In genomic region chr2:141714486-141714885, GRCh38 we compare ENCODE assay signal across 23 cellular contexts.
"Had no signal": no experiment of that assay in that cellular context is flagged by ENCODE, and none has a peak within 500 bp of the region (broad histone marks: within the 10 kb centered on the region; RNA-seq: fewer than 3 reads in every experiment).

No MANE protein-coding gene starts in this region.

- H3K36me3 ChIP-seq: brain microvascular endothelial cell had no signal

- H3K9ac ChIP-seq: KMS-11 had no signal

- H3K27ac ChIP-seq: brain microvascular endothelial cell, KMS-11 had no signal

- DNase-seq: activated B cell treated with CpG ODN at 0.5 μM for 24 hours; activated CD4-positive, alpha-beta T cell treated with anti-CD3 and anti-CD28 coated beads for 1 hour; activated CD4-positive, alpha-beta T cell treated with anti-CD3 and anti-CD28 coated beads, Interleukin-2, amount 10 ng/mL, durations not matched to agents 24 days and 14 days; activated CD4-positive, alpha-beta T cell treated with anti-CD3 and anti-CD28 coated beads, Interleukin-2, amount 50 U/mL, for 48 hours; activated CD8-positive, alpha-beta memory T cell treated with anti-CD3 and anti-CD28 coated beads, Interleukin-2, amount 10 ng/mL, durations not matched to agents 7 days and 5 days; activated effector memory CD4-positive, alpha-beta T cell treated with Interleukin-2 at 50 U/mL for 16 hours; activated naive CD4-positive, alpha-beta T cell; activated naive CD8-positive, alpha-beta T cell treated with anti-CD3 and anti-CD28 coated beads, Interleukin-2, amount 50 U/mL, for 24 hours; activated T-cell treated with anti-CD3 and anti-CD28 coated beads, Interleukin-2, amount 50 U/mL, for 24 hours; brain microvascular endothelial cell; NCI-H1092; NCI-H1417; NCI-H1930; NCI-H2171 treated with DMSO at 0.1 percent for 48 hours; NCI-H345; NCI-H510A; NCI-H526 treated with DMSO at 0.1 percent for 48 hours; NCI-H82; SIG-M5; T-helper 17 cell; T1000 had no signal

- H3K4me2 ChIP-seq: KMS-11 had no signal

- ATAC-seq: activated CD8-positive, alpha-beta memory T cell treated with anti-CD3 and anti-CD28 coated beads, Interleukin-2, amount 10 ng/mL, durations not matched to agents 7 days and 5 days; activated naive CD4-positive, alpha-beta T cell treated with anti-CD3 and anti-CD28 coated beads, Interleukin-2, amount 50 U/mL, for 72 hours; activated naive CD8-positive, alpha-beta T cell treated with anti-CD3 and anti-CD28 coated beads, Interleukin-2, amount 50 U/mL, for 24 hours; T-helper 17 cell had no signal

- H3K27me3 ChIP-seq: brain microvascular endothelial cell had no signal
